4 cellular contexts compared by ENCODE assay signal in genomic region chr15:90228960-90229359, GRCh38. TPM values are rescaled to one million over a fixed set of nuclear protein-coding genes. Genes with fewer than 3 reads are reported as not detected.
DNase-seq lines count a peak whose midpoint lies in the region; ATAC-seq and TF ChIP-seq lines count a peak whose summit lies in the region.
"Had no signal": no experiment of that assay in that cellular context is flagged by ENCODE, and none has a peak within 500 bp of the region (broad histone marks: within the 10 kb centered on the region; RNA-seq: fewer than 3 reads in every experiment).

No MANE protein-coding gene starts in this region.

- H4K20me1 ChIP-seq in PC-3 (ENCODE audit: low read length) = no peaks in the 10 kb centered on the region

- peaks cover 18% of the 10 kb centered on the region for H3K4me1 ChIP-seq in PC-3 (ENCODE audit: insufficient read depth, low read length)

- no peak overlapping the region for H3K9ac ChIP-seq in PC-3 (ENCODE audit: low read length)
- H3K9ac ChIP-seq: parathyroid adenoma had no signal

- peaks cover 36% of the 10 kb centered on the region for H3K79me2 ChIP-seq in PC-3 (ENCODE audit: low read length)
- H3K79me2 ChIP-seq: parathyroid adenoma had no signal

- H3K4me2 ChIP-seq in PC-3 (ENCODE audit: low read length) = no peak overlapping the region

- no peak for DNase-seq in PC-3
- DNase-seq: upper lobe of right lung had no signal

- POLR2A ChIA-PET in PC-3 (lab: Charles Lee; ENCODE audit: unreplicated experiment) = no interaction called here

- H2AFZ ChIP-seq in PC-3 (ENCODE audit: low read length) = no peak overlapping the region
- H2AFZ ChIP-seq: parathyroid adenoma had no signal

- TF ChIP-seq CTCF in PC-3 (conservative IDR thresholded peaks at IDR 0.05; ENCODE audit: low read depth, low read length) = no peak

- H3K9me3 ChIP-seq in PC-3 (ENCODE audit: low read length) = no peaks in the 10 kb centered on the region
- H3K9me3 ChIP-seq: upper lobe of right lung had no signal

- H3K9me2 ChIP-seq in PC-3 (replicated peaks; ENCODE audit: low read length) = no peaks in the 10 kb centered on the region

- no peak overlapping the region for H3K27ac ChIP-seq in PC-3 (ENCODE audit: low read length)
- H3K27ac ChIP-seq: parathyroid adenoma, upper lobe of right lung had no signal

- H3K4me3 ChIP-seq in PC-3 (ENCODE audit: low read length) = no peak overlapping the region
- H3K4me3 ChIP-seq: upper lobe of right lung had no signal

- CTCF ChIA-PET in PC-3 (lab: Charles Lee) = no interaction called here

- H3F3A ChIP-seq in PC-3 (ENCODE audit: low read length, unreplicated experiment) = no peaks in the 10 kb centered on the region

- H3K36me3 ChIP-seq in PC-3 (ENCODE audit: low read depth, low read length) = peaks cover 59% of the 10 kb centered on the region

- TSS peak; percentile 23 for BruUV-seq in PC-3 (replicated peaks; lab: Mats Ljungman, UMichigan)

- intact Hi-C loops in PC-3 (cut with micrococcal nuclease) = no loop called here

- ATAC-seq in PC-3 (no peak), HG03521 (IDR thresholded peaks at IDR 0.05; ENCODE audit: unreplicated experiment) (no peak)
- ATAC-seq: upper lobe of right lung had no signal

- no peaks in the 10 kb centered on the region for H3K27me3 ChIP-seq in PC-3 (ENCODE audit: low read length)
- H3K27me3 ChIP-seq: upper lobe of right lung had no signal

RNA-seq across cellular contexts. Expression of gene CIB1, which starts 4.8 kb away (rescaled TPM):
- 83.7 and 85.8 TPM in 2 replicates for total RNA-seq in PC-3 (2014; rRNA removed)

RNA-seq across cellular contexts. Expression of gene GDPGP1, which starts 5.0 kb away (rescaled TPM):
- 6.6 and 11.0 TPM in 2 replicates for total RNA-seq in PC-3 (2014; rRNA removed)

RNA-seq across cellular contexts. Expression of gene TTLL13, which starts 20.4 kb away (rescaled TPM):
- total RNA-seq in PC-3 (2014; rRNA removed) = not detected in 2 replicates
- total RNA-seq: upper lobe of right lung had no signal

RNA-seq across cellular contexts. Expression of gene SEMA4B, which starts 27.8 kb away (rescaled TPM):
- 114 and 175 TPM in 2 replicates for total RNA-seq in PC-3 (2014; rRNA removed)

RNA-seq across cellular contexts. Expression of gene NGRN, which starts 36.5 kb away (rescaled TPM):
- 99.3 and 114 TPM in 2 replicates for total RNA-seq in PC-3 (2014; rRNA removed)
